16 cellular contexts compared by ENCODE assay signal in genomic region chr3:196217307-196218154, GRCh38. TPM values are rescaled to one million over a fixed set of nuclear protein-coding genes. Genes with fewer than 3 reads are reported as not detected.
DNase-seq lines count a peak whose midpoint lies in the region; ATAC-seq and TF ChIP-seq lines count a peak whose summit lies in the region.
"Had no signal": no experiment of that assay in that cellular context is flagged by ENCODE, and none has a peak within 500 bp of the region (broad histone marks: within the 10 kb centered on the region; RNA-seq: fewer than 3 reads in every experiment).

No MANE protein-coding gene starts in this region.

- POLR2A ChIA-PET in naive thymus-derived CD8-positive, alpha-beta T cell (lab: Charles Lee): no interaction called here
- POLR2A ChIA-PET in RWPE1 (lab: Yijun Ruan, JAX; ENCODE audit: low non-redundant PET): no interaction called here
- POLR2A ChIA-PET in CD4-positive, alpha-beta T cell (lab: Charles Lee): interaction anchor here (2.8 kb wide), 1 partner anchor 37 kb away, joined by 12 read pairs; no protein-coding TSS in a partner anchor

- no peaks in the 10 kb centered on the region for H3K36me3 Mint-ChIP-seq in activated naive CD8-positive, alpha-beta T cell treated with anti-CD3 and anti-CD28 coated beads for 36 hours
- H3K36me3 Mint-ChIP-seq in naive thymus-derived CD8-positive, alpha-beta T cell: no peaks in the 10 kb centered on the region
- H3K36me3 Mint-ChIP-seq in CD4-positive, alpha-beta T cell (ENCODE audit: low read depth): no peaks in the 10 kb centered on the region

- peak; percentile 20 for DNase-seq in D341Med (ENCODE audit: low spot score)
- DNase-seq in activated naive CD8-positive, alpha-beta T cell treated with anti-CD3 and anti-CD28 coated beads for 36 hours: no peak
- no peak for DNase-seq in naive thymus-derived CD8-positive, alpha-beta T cell
- DNase-seq in RWPE1 (ENCODE audit: low spot score): no peak
- DNase-seq in BE2C: no peak
- no peak for DNase-seq in CD4-positive, alpha-beta T cell
- DNase-seq: C1 segment of cervical spinal cord, DMS79 treated with DMSO at 0.1 percent for 48 hours, gastrocnemius medialis, left lung, NCI-H1436 treated with DMSO at 0.1 percent for 48 hours had no signal

- H3K4me3 ChIP-seq in BE2C (ENCODE audit: low read depth, low read length): no peak overlapping the region
- H3K4me3 ChIP-seq: gastrocnemius medialis, left lung, tibial artery had no signal

- peaks cover 15% of the 10 kb centered on the region for H3K4me1 Mint-ChIP-seq in activated naive CD8-positive, alpha-beta T cell treated with anti-CD3 and anti-CD28 coated beads for 36 hours
- H3K4me1 Mint-ChIP-seq in naive thymus-derived CD8-positive, alpha-beta T cell: peaks cover 6 to 22% (median 15%) of the 10 kb centered on the region in 4 donors
- H3K4me1 Mint-ChIP-seq in CD4-positive, alpha-beta T cell (ENCODE audit: low read depth): peaks cover 10% of the 10 kb centered on the region

- H3K4me3 Mint-ChIP-seq in activated naive CD8-positive, alpha-beta T cell treated with anti-CD3 and anti-CD28 coated beads for 36 hours: no peak overlapping the region
- H3K4me3 Mint-ChIP-seq in naive thymus-derived CD8-positive, alpha-beta T cell: peak overlapping the region in 7 of 10 donors; percentile 11 to 62 (median 31)
- H3K4me3 Mint-ChIP-seq in CD4-positive, alpha-beta T cell: no peak overlapping the region
- H3K4me3 Mint-ChIP-seq: dendritic cell treated with granulocyte-macrophage colony-stimulating factor and Interleukin-4, amounts not matched to agents 40 ng/mL and 50 ng/mL, for 4 days had no signal

- H3K36me3 ChIP-seq in BE2C: no peaks in the 10 kb centered on the region
- H3K36me3 ChIP-seq: gastrocnemius medialis, left lung, tibial artery had no signal

- no peaks in the 10 kb centered on the region for H3K4me1 ChIP-seq in BE2C

- intact Hi-C loops in CD4-positive, alpha-beta T cell (cut with DNase I, micrococcal nuclease): no loop called here

- no peak for ATAC-seq in naive thymus-derived CD8-positive, alpha-beta T cell
- ATAC-seq in CD4-positive, alpha-beta T cell (ENCODE audit: poor library complexity): no peak
- ATAC-seq: gastrocnemius medialis had no signal

- TF ChIP-seq CTCF in C4-2B (conservative IDR thresholded peaks at IDR 0.05) (no peak), RWPE1 (conservative IDR thresholded peaks at IDR 0.05; ENCODE audit: low read depth) (no peak), BE2C (IDR thresholded peaks at IDR 0.05; ENCODE audit: low read depth, low read length) (no peak)
- no peak for TF ChIP-seq CTCF in CD4-positive, alpha-beta T cell (IDR thresholded peaks at IDR 0.05)

- H3K9me3 Mint-ChIP-seq in activated naive CD8-positive, alpha-beta T cell treated with anti-CD3 and anti-CD28 coated beads for 36 hours: no peaks in the 10 kb centered on the region
- no peaks in the 10 kb centered on the region for H3K9me3 Mint-ChIP-seq in naive thymus-derived CD8-positive, alpha-beta T cell
- H3K9me3 Mint-ChIP-seq in CD4-positive, alpha-beta T cell: no peaks in the 10 kb centered on the region
- H3K9me3 Mint-ChIP-seq: dendritic cell treated with granulocyte-macrophage colony-stimulating factor and Interleukin-4, amounts not matched to agents 40 ng/mL and 50 ng/mL, for 4 days had no signal

- no peaks in the 10 kb centered on the region for H3K9me3 ChIP-seq in BE2C
- H3K9me3 ChIP-seq in CD4-positive, alpha-beta T cell (ENCODE audit: control insufficient read depth, low read length): no peaks in the 10 kb centered on the region
- H3K9me3 ChIP-seq: gastrocnemius medialis, left lung, tibial artery had no signal

- peak overlapping the region; percentile 36; the same call in 1 of the 2 replicates for H3K27ac ChIP-seq in C4-2B
- no peak overlapping the region for H3K27ac ChIP-seq in RWPE1
- H3K27ac ChIP-seq in CD4-positive, alpha-beta T cell (ENCODE audit: low read depth, low read length): no peak overlapping the region
- H3K27ac ChIP-seq: gastrocnemius medialis, tibial artery had no signal

- peak overlapping the region; percentile 38 for H3K27ac Mint-ChIP-seq in activated naive CD8-positive, alpha-beta T cell treated with anti-CD3 and anti-CD28 coated beads for 36 hours
- peak overlapping the region in 8 of 10 donors; percentile 37 to 86 (median 71) for H3K27ac Mint-ChIP-seq in naive thymus-derived CD8-positive, alpha-beta T cell
- H3K27ac Mint-ChIP-seq in CD4-positive, alpha-beta T cell: no peak overlapping the region
- H3K27ac Mint-ChIP-seq: dendritic cell treated with granulocyte-macrophage colony-stimulating factor and Interleukin-4, amounts not matched to agents 40 ng/mL and 50 ng/mL, for 4 days had no signal

- CTCF ChIA-PET in RWPE1 (lab: Yijun Ruan, JAX): no interaction called here
- CTCF ChIA-PET in CD4-positive, alpha-beta T cell (lab: Charles Lee): no interaction called here

- H3K27me3 ChIP-seq in BE2C: no peaks in the 10 kb centered on the region
- H3K27me3 ChIP-seq in CD4-positive, alpha-beta T cell (ENCODE audit: control insufficient read depth, insufficient read depth, low read length): no peaks in the 10 kb centered on the region
- H3K27me3 ChIP-seq: gastrocnemius medialis had no signal

- no peaks in the 10 kb centered on the region for H3K27me3 Mint-ChIP-seq in activated naive CD8-positive, alpha-beta T cell treated with anti-CD3 and anti-CD28 coated beads for 36 hours
- H3K27me3 Mint-ChIP-seq in naive thymus-derived CD8-positive, alpha-beta T cell: no peaks in the 10 kb centered on the region
- H3K27me3 Mint-ChIP-seq in CD4-positive, alpha-beta T cell: no peaks in the 10 kb centered on the region

RNA-seq across cellular contexts. Expression of gene SLC51A, which starts 1.2 kb away (rescaled TPM):
- total RNA-seq in activated naive CD8-positive, alpha-beta T cell treated with anti-CD3 and anti-CD28 coated beads for 36 hours: not detected
- total RNA-seq in naive thymus-derived CD8-positive, alpha-beta T cell: not detected
- polyA plus RNA-seq in naive thymus-derived CD8-positive, alpha-beta T cell: under 1 TPM in 2 of 3 donors, not detected in 1; 0.67 to 0.89 TPM
- polyA plus RNA-seq in BE2C (2012; ENCODE audit: insufficient read depth, insufficient read length, low read depth): 4.5 TPM
- total RNA-seq in CD4-positive, alpha-beta T cell: not detected
- total RNA-seq: M059J had no signal

RNA-seq across cellular contexts. Expression of gene ZDHHC19, which starts 6.3 kb away (rescaled TPM):
- not detected for total RNA-seq in activated naive CD8-positive, alpha-beta T cell treated with anti-CD3 and anti-CD28 coated beads for 36 hours
- not detected for total RNA-seq in naive thymus-derived CD8-positive, alpha-beta T cell
- polyA plus RNA-seq in naive thymus-derived CD8-positive, alpha-beta T cell: under 1 TPM in 1 of 3 donors, not detected in 2; 0.51 TPM
- not detected for polyA plus RNA-seq in BE2C (2012; ENCODE audit: insufficient read depth, insufficient read length, low read depth)
- not detected for total RNA-seq in CD4-positive, alpha-beta T cell
- total RNA-seq: epithelial cell of proximal tubule, gastrocnemius medialis, M059J had no signal

Comparison
In these comparisons a context has a peak if more than half of its experiments do, and no peak if none do; other contexts are left out.
1. H3K4me3 Mint-ChIP-seq: peak in naive thymus-derived CD8-positive, alpha-beta T cell (7 of 10); none in activated naive CD8-positive, alpha-beta T cell treated with anti-CD3 and anti-CD28 coated beads for 36 hours (single experiment) and CD4-positive, alpha-beta T cell (single experiment).